In genomic region chr1:25129380-25129779, GRCh38 we compare ENCODE assay signal across 31 cellular contexts.
"Had no signal": no experiment of that assay in that cellular context is flagged by ENCODE, and none has a peak within 500 bp of the region (broad histone marks: within the 10 kb centered on the region; RNA-seq: fewer than 3 reads in every experiment).

No MANE protein-coding gene starts in this region.

- H3K27ac ChIP-seq: adrenal gland, body of pancreas, epithelial cell of prostate, esophagus squamous epithelium, gastroesophageal sphincter, heart right ventricle, hepatocyte had no signal

- ATAC-seq: activated naive CD8-positive, alpha-beta T cell treated with anti-CD3 and anti-CD28 coated beads, Interleukin-2, amount 50 U/mL, for 24 hours; body of pancreas; gastroesophageal sphincter; heart right ventricle; WTC11 had no signal

- DNase-seq: activated CD4-positive, alpha-beta memory T cell treated with anti-CD3 and anti-CD28 coated beads, Interleukin-2, amount 10 ng/mL, durations not matched to agents 7 days and 5 days; activated CD4-positive, alpha-beta T cell treated with anti-CD3 and anti-CD28 coated beads for 1 hour; activated CD4-positive, alpha-beta T cell treated with anti-CD3 and anti-CD28 coated beads for 4 hours; activated CD4-positive, alpha-beta T cell treated with anti-CD3 and anti-CD28 coated beads, Interleukin-2, amount 10 ng/mL, durations not matched to agents 7 days and 5 days; activated CD4-positive, alpha-beta T cell treated with anti-CD3 and anti-CD28 coated beads, Interleukin-2, amount 50 U/mL, for 4 hours; activated effector memory CD4-positive, alpha-beta T cell treated with anti-CD3 and anti-CD28 coated beads, Interleukin-2, amount 50 U/mL, for 16 hours; activated naive CD4-positive, alpha-beta T cell treated with anti-CD3 and anti-CD28 coated beads for 36 hours; activated naive CD8-positive, alpha-beta T cell treated with anti-CD3 and anti-CD28 coated beads for 36 hours; activated naive CD8-positive, alpha-beta T cell treated with anti-CD3 and anti-CD28 coated beads, Interleukin-2, amount 50 U/mL, for 24 hours; activated T-cell treated with anti-CD3 and anti-CD28 coated beads, Interleukin-2, amount 50 U/mL, for 1 hour; activated T-cell treated with anti-CD3 and anti-CD28 coated beads, Interleukin-2, amount 50 U/mL, for 48 hours; adrenal gland; amygdala; aorta; body of pancreas; caudate nucleus; effector CD8-positive, alpha-beta T cell; esophagus squamous epithelium; foreskin melanocyte; heart right ventricle; T-helper 2 cell had no signal

- H3K4me1 ChIP-seq: adrenal gland, body of pancreas, esophagus squamous epithelium, gastroesophageal sphincter had no signal

- FAIRE-seq: colon, endometrium, endothelial cell of umbilical vein had no signal

- H2AFZ ChIP-seq: hepatocyte had no signal

- H3K9me3 ChIP-seq: adrenal gland, body of pancreas, esophagus squamous epithelium had no signal

- H3K27ac Mint-ChIP-seq: activated CD4-positive, alpha-beta memory T cell treated with anti-CD3 and anti-CD28 coated beads, Interleukin-2, amount 10 ng/mL, durations not matched to agents 7 days and 5 days; activated CD4-positive, alpha-beta T cell treated with anti-CD3 and anti-CD28 coated beads, Interleukin-2, amount 10 ng/mL, durations not matched to agents 7 days and 5 days; activated naive CD4-positive, alpha-beta T cell treated with anti-CD3 and anti-CD28 coated beads for 36 hours; activated naive CD4-positive, alpha-beta T cell treated with anti-CD3 and anti-CD28 coated beads, Interleukin-2, amount 50 U/mL, for 24 hours; activated naive CD8-positive, alpha-beta T cell treated with anti-CD3 and anti-CD28 coated beads for 36 hours; activated naive CD8-positive, alpha-beta T cell treated with anti-CD3 and anti-CD28 coated beads, Interleukin-2, amount 50 U/mL, for 24 hours; activated T-helper 1 cell treated with anti-CD3 and anti-CD28 coated beads, Interleukin-12 subunit alpha, Interleukin-12 subunit beta, Interleukin-2, Interleukin-4 antibody, amounts not matched to agents 30 ng/mL and 10 ng/mL and 1 ng/mL, durations not matched to agents 14 hours and 24 hours and 36 hours; activated T-helper 2 cell treated with anti-CD3 and anti-CD28 coated beads, Interferon-gamma antibody, Interleukin-2, Interleukin-4, amounts not matched to agents 10 μg/mL and 5 μg/mL and 100 μg/mL, durations not matched to agents 14 hours and 24 hours and 36 hours; WTC11 had no signal

- H3K27me3 ChIP-seq: adrenal gland, body of pancreas, hepatocyte had no signal

- H3K4me3 ChIP-seq: adrenal gland, body of pancreas, esophagus squamous epithelium, gastroesophageal sphincter, heart right ventricle, hepatocyte had no signal

- H3K4me3 Mint-ChIP-seq: activated CD4-positive, alpha-beta memory T cell treated with anti-CD3 and anti-CD28 coated beads, Interleukin-2, amount 10 ng/mL, durations not matched to agents 7 days and 5 days; activated CD4-positive, alpha-beta T cell treated with anti-CD3 and anti-CD28 coated beads, Interleukin-2, amount 10 ng/mL, durations not matched to agents 7 days and 5 days; activated naive CD4-positive, alpha-beta T cell treated with anti-CD3 and anti-CD28 coated beads for 36 hours; activated naive CD4-positive, alpha-beta T cell treated with anti-CD3 and anti-CD28 coated beads, Interleukin-2, amount 50 U/mL, for 24 hours; activated naive CD8-positive, alpha-beta T cell treated with anti-CD3 and anti-CD28 coated beads for 36 hours; activated naive CD8-positive, alpha-beta T cell treated with anti-CD3 and anti-CD28 coated beads, Interleukin-2, amount 50 U/mL, for 24 hours; activated T-helper 1 cell treated with anti-CD3 and anti-CD28 coated beads, Interleukin-12 subunit alpha, Interleukin-12 subunit beta, Interleukin-2, Interleukin-4 antibody, amounts not matched to agents 30 ng/mL and 10 ng/mL and 1 ng/mL, durations not matched to agents 14 hours and 24 hours and 36 hours; WTC11 had no signal

- H3K4me2 ChIP-seq: hepatocyte had no signal

- H3K27me3 Mint-ChIP-seq: activated naive CD8-positive, alpha-beta T cell treated with anti-CD3 and anti-CD28 coated beads for 36 hours had no signal

- H3K36me3 Mint-ChIP-seq: activated naive CD4-positive, alpha-beta T cell treated with anti-CD3 and anti-CD28 coated beads, Interleukin-2, amount 50 U/mL, for 24 hours; activated naive CD8-positive, alpha-beta T cell treated with anti-CD3 and anti-CD28 coated beads for 36 hours; WTC11 had no signal

- H3K36me3 ChIP-seq: adrenal gland, esophagus squamous epithelium, gastroesophageal sphincter, heart right ventricle had no signal

- H3K79me2 ChIP-seq: hepatocyte had no signal

- H3K4me1 Mint-ChIP-seq: activated CD4-positive, alpha-beta memory T cell treated with anti-CD3 and anti-CD28 coated beads, Interleukin-2, amount 10 ng/mL, durations not matched to agents 7 days and 5 days; activated CD4-positive, alpha-beta T cell treated with anti-CD3 and anti-CD28 coated beads, Interleukin-2, amount 10 ng/mL, durations not matched to agents 7 days and 5 days; activated naive CD4-positive, alpha-beta T cell treated with anti-CD3 and anti-CD28 coated beads, Interleukin-2, amount 50 U/mL, for 24 hours; WTC11 had no signal

- H3K9me3 Mint-ChIP-seq: activated CD4-positive, alpha-beta memory T cell treated with anti-CD3 and anti-CD28 coated beads, Interleukin-2, amount 10 ng/mL, durations not matched to agents 7 days and 5 days; activated CD4-positive, alpha-beta T cell treated with anti-CD3 and anti-CD28 coated beads, Interleukin-2, amount 10 ng/mL, durations not matched to agents 7 days and 5 days; activated naive CD4-positive, alpha-beta T cell treated with anti-CD3 and anti-CD28 coated beads for 36 hours; activated naive CD4-positive, alpha-beta T cell treated with anti-CD3 and anti-CD28 coated beads, Interleukin-2, amount 50 U/mL, for 24 hours; activated naive CD8-positive, alpha-beta T cell treated with anti-CD3 and anti-CD28 coated beads, Interleukin-2, amount 50 U/mL, for 24 hours; activated T-helper 1 cell treated with anti-CD3 and anti-CD28 coated beads, Interleukin-12 subunit alpha, Interleukin-12 subunit beta, Interleukin-2, Interleukin-4 antibody, amounts not matched to agents 30 ng/mL and 10 ng/mL and 1 ng/mL, durations not matched to agents 14 hours and 24 hours and 36 hours; activated T-helper 2 cell treated with anti-CD3 and anti-CD28 coated beads, Interferon-gamma antibody, Interleukin-2, Interleukin-4, amounts not matched to agents 10 μg/mL and 5 μg/mL and 100 μg/mL, durations not matched to agents 14 hours and 24 hours and 36 hours had no signal
